Comparison of ENCODE assay signal across 1 cellular context in genomic region chrX:150568320-150569154, GRCh38.
TF ChIP-seq lines count a peak whose summit lies in the region.

Gene MTM1 (plus strand): TSS chrX:150568621. CDS start chrX:150592615, 23,994 bp downstream.

TF ChIP-seq in liver, 16 proteins besides CTCF, POLR2A, EP300 and RAD21 (continued from another document):
- TF ChIP-seq REST (IDR thresholded peaks at IDR 0.05) (no peak), TAF1 (conservative IDR thresholded peaks at IDR 0.05) (no peak), ZBTB33 (IDR thresholded peaks at IDR 0.05) (no peak), YY1 (IDR thresholded peaks at IDR 0.05) (peak; percentile 73), JUND (IDR thresholded peaks at IDR 0.05) (no peak)
